In genomic region chr6:26394289-26394688, GRCh38 we compare ENCODE assay signal across 9 cellular contexts. TPM values are rescaled to one million over a fixed set of nuclear protein-coding genes. Genes with fewer than 3 reads are reported as not detected.
DNase-seq lines count a peak whose midpoint lies in the region; ATAC-seq and TF ChIP-seq lines count a peak whose summit lies in the region.
"Had no signal": no experiment of that assay in that cellular context is flagged by ENCODE, and none has a peak within 500 bp of the region (broad histone marks: within the 10 kb centered on the region; RNA-seq: fewer than 3 reads in every experiment).

No MANE protein-coding gene starts in this region.

- H3K79me2 ChIP-seq in neural progenitor cell (ENCODE audit: low read depth): no peaks in the 10 kb centered on the region

- H3K27ac Mint-ChIP-seq in neural progenitor cell: no peak overlapping the region
- H3K27ac Mint-ChIP-seq: stimulated activated naive CD8-positive, alpha-beta T cell treated with anti-CD3 and anti-CD28 coated beads, Interleukin-15, amount 100 ng/mL, for 72 hours had no signal

- H3K4me2 ChIP-seq in neural progenitor cell: no peak overlapping the region

- no peak overlapping the region for H3K9ac ChIP-seq in neural progenitor cell

- no peaks in the 10 kb centered on the region for H4K20me1 ChIP-seq in neural progenitor cell (ENCODE audit: low read depth)

- no peaks in the 10 kb centered on the region for H3K4me1 Mint-ChIP-seq in neural progenitor cell

- no peak for TF ChIP-seq CTCF in neural progenitor cell (IDR thresholded peaks at IDR 0.05)

- no peaks in the 10 kb centered on the region for H3F3A ChIP-seq in neural progenitor cell (ENCODE audit: low read depth)

- DNase-seq in Daoy (ENCODE audit: low read depth) (peak; percentile 91), RKO (ENCODE audit: low spot score) (peak; percentile 53), iris pigment epithelial cell (ENCODE audit: low read depth) (peak; percentile 77), neural progenitor cell (ENCODE audit: low spot score) (no peak)
- no peak for DNase-seq in stimulated activated CD4-positive, alpha-beta T cell treated with anti-CD3 and anti-CD28 coated beads, Interleukin-2, amount 100 ng/mL, for 48 hours
- DNase-seq: activated gamma-delta T cell treated with Interleukin-2 at 50 U/mL for 16 hours; posterior cingulate gyrus; stimulated activated naive CD8-positive, alpha-beta T cell treated with anti-CD3 and anti-CD28 coated beads, Interleukin-15, amount 100 ng/mL, for 72 hours had no signal

- H3K4me3 ChIP-seq in neural progenitor cell: no peak overlapping the region

- ATAC-seq in HG02938 (IDR thresholded peaks at IDR 0.05; ENCODE audit: unreplicated experiment): no peak
- ATAC-seq: stimulated activated naive CD8-positive, alpha-beta T cell treated with anti-CD3 and anti-CD28 coated beads, Interleukin-15, amount 100 ng/mL, for 72 hours had no signal

- H3K36me3 Mint-ChIP-seq in neural progenitor cell: peaks cover 12% of the 10 kb centered on the region

- no peaks in the 10 kb centered on the region for H3K27me3 ChIP-seq in neural progenitor cell

- no peak overlapping the region for H3K27ac ChIP-seq in neural progenitor cell

- no peaks in the 10 kb centered on the region for H3K36me3 ChIP-seq in neural progenitor cell

- no peak overlapping the region for H2AFZ ChIP-seq in neural progenitor cell (replicated peaks)

- H3K9me3 Mint-ChIP-seq in neural progenitor cell: no peaks in the 10 kb centered on the region
- H3K9me3 Mint-ChIP-seq: stimulated activated naive CD8-positive, alpha-beta T cell treated with anti-CD3 and anti-CD28 coated beads, Interleukin-15, amount 100 ng/mL, for 72 hours had no signal

- no peaks in the 10 kb centered on the region for H3K4me1 ChIP-seq in neural progenitor cell

- no peaks in the 10 kb centered on the region for H3K9me3 ChIP-seq in neural progenitor cell (ENCODE audit: low read depth)

- peaks cover 9% of the 10 kb centered on the region for H3K27me3 Mint-ChIP-seq in neural progenitor cell (ENCODE audit: insufficient read depth, low read depth)
- H3K27me3 Mint-ChIP-seq: stimulated activated naive CD8-positive, alpha-beta T cell treated with anti-CD3 and anti-CD28 coated beads, Interleukin-15, amount 100 ng/mL, for 72 hours had no signal

- no peak overlapping the region for H3K4me3 Mint-ChIP-seq in neural progenitor cell
- H3K4me3 Mint-ChIP-seq: stimulated activated naive CD8-positive, alpha-beta T cell treated with anti-CD3 and anti-CD28 coated beads, Interleukin-15, amount 100 ng/mL, for 72 hours had no signal

RNA-seq across cellular contexts. Expression of gene BTN3A1, which starts 7.8 kb away (rescaled TPM):
- total RNA-seq in Daoy (2014; rRNA removed; shearing (Covaris generic)): 10.3 and 16.1 TPM in 2 replicates
- total RNA-seq in neural progenitor cell (ENCODE audit: low replicate concordance): 9.7 and 9.8 TPM in 2 replicates

RNA-seq across cellular contexts. Expression of gene BTN2A2, which starts 11.4 kb away (rescaled TPM):
- 8.4 and 14.3 TPM in 2 replicates for total RNA-seq in Daoy (2014; rRNA removed; shearing (Covaris generic))
- total RNA-seq in neural progenitor cell (ENCODE audit: low replicate concordance): 28.2 and 30.9 TPM in 2 replicates

RNA-seq across cellular contexts. Expression of gene BTN3A2, which starts 29.3 kb away (rescaled TPM):
- 18.3 and 26.2 TPM in 2 replicates for total RNA-seq in Daoy (2014; rRNA removed; shearing (Covaris generic))
- 3.2 and 5.9 TPM in 2 replicates for total RNA-seq in neural progenitor cell (ENCODE audit: low replicate concordance)

RNA-seq across cellular contexts. Expression of gene BTN3A3, which starts 46.0 kb away (rescaled TPM):
- total RNA-seq in Daoy (2014; rRNA removed; shearing (Covaris generic)): 2.4 and 6.9 TPM in 2 replicates
- 0.13 and 2.9 TPM in 2 replicates for total RNA-seq in neural progenitor cell (ENCODE audit: low replicate concordance)

Comparison
In these comparisons a context has a peak if more than half of its experiments do, and no peak if none do; other contexts are left out.
1. DNase-seq: peak in Daoy (single experiment), RKO (single experiment) and iris pigment epithelial cell (single experiment); none in stimulated activated CD4-positive, alpha-beta T cell treated with anti-CD3 and anti-CD28 coated beads, Interleukin-2, amount 100 ng/mL, for 48 hours (0 of 2) and neural progenitor cell (single experiment).